ENCODE assay signal across 13 cellular contexts in the genomic region with DNA sequence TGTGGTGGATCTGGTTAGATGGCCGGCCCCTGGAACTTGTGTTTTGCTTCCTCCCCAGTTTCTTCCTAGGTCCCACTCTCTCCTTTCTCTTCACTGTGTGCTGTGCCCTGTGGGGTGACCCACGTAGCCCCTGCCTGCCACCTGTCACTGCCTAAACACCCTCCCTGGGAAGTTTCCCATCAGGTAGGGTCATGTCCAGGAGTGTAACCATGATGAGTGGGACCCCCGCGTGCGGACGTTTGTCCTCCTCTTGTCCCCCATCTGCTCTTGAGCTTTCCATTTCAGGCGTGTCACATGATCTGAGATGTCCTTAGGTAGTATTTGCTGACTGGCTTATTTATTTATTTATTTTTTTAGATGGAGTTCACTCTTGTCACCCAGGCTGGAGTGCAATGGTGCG.
A peak's percentile ranks its signal among the peaks of the same experiment; 100 is the strongest.
DNase-seq lines count a peak whose midpoint lies in the region; ATAC-seq, FAIRE-seq and TF ChIP-seq lines count a peak whose summit lies in the region.
"Had no signal": no experiment of that assay in that cellular context is flagged by ENCODE, and none has a peak within 500 bp of the region (broad histone marks: within the 10 kb centered on the region; RNA-seq: fewer than 3 reads in every experiment).

No MANE protein-coding gene starts in this region.

- H3K36me3 ChIP-seq in heart right ventricle: peaks cover 0 to 18% (median 0%) of the 10 kb centered on the region in 9 donors
- H3K36me3 ChIP-seq in GM12878 (ENCODE audit: control insufficient read depth in 2 of 2, insufficient read depth in 2 of 2, low read length in 1 of 2): peaks cover 15 to 40% of the 10 kb centered on the region in 2 experiments
- H3K36me3 ChIP-seq in upper lobe of right lung: peaks cover 10% of the 10 kb centered on the region

- POLR2A ChIA-PET in GM12878 (lab: Charles Lee): interaction anchor here (1.3 kb wide), 1 partner anchor 11 kb away, joined by 3 read pairs; no protein-coding TSS in a partner anchor
- POLR2A ChIA-PET in naive thymus-derived CD8-positive, alpha-beta T cell (lab: Charles Lee): interaction anchor here (0.8 to 1.3 kb wide), 5 partner anchors 11 to 25 kb away, joined by 3 to 4 read pairs (median 3); no protein-coding TSS in a partner anchor

- peak overlapping the region; percentile 64 to 95 (median 87) for H3K27ac ChIP-seq in heart right ventricle
- peak overlapping the region; percentile 71 for H3K27ac ChIP-seq in GM12878 (ENCODE audit: control insufficient read depth, insufficient read depth)
- H3K27ac ChIP-seq in upper lobe of right lung: peak overlapping the region; percentile 58

- TF ChIP-seq EP300 in GM12878 (IDR thresholded peaks at IDR 0.05; ENCODE audit: borderline replicate concordance in 1 of 2, control insufficient read depth in 1 of 2, low read depth in 2 of 2, low read length in 2 of 2): no peak

- ATAC-seq in heart right ventricle (no peak), Right ventricle myocardium inferior (no peak), GM12878 (no peak), upper lobe of right lung (no peak)
- ATAC-seq in naive thymus-derived CD8-positive, alpha-beta T cell: no peak
- ATAC-seq: Panc1 had no signal

- CTCF ChIA-PET in GM12878 (lab: Yijun Ruan, JAX): no interaction called here

- RAD21 ChIA-PET in GM12878 (lab: Charles Lee; ENCODE audit: unreplicated experiment): no interaction called here

- TF ChIP-seq RAD21 in GM12878 (IDR thresholded peaks at IDR 0.05; ENCODE audit: insufficient read depth, low read depth, low read length): no peak

- 93 to 96% methylated on average over 8 of the region's 8 CpGs for WGBS in heart right ventricle, 2 donors
- 95% methylated on average over 8 of the region's 8 CpGs for WGBS in GM12878 (ENCODE audit: insufficient coverage, insufficient replicate concordance, low lambda C conversion rate, missing lambda C conversion rate)

- H3K9me3 Mint-ChIP-seq in naive thymus-derived CD8-positive, alpha-beta T cell: no peaks in the 10 kb centered on the region
- H3K9me3 Mint-ChIP-seq: activated T-cell treated with anti-CD3 and anti-CD28 coated beads, Interleukin-2, amount 50 U/mL, for 4 hours had no signal

- in situ Hi-C loops in GM12878 (cut with MboI): no loop called here

- SMC1A ChIA-PET in GM12878 (lab: Charles Lee; ENCODE audit: uncharacterized antibody, unreplicated experiment): interaction anchor here (1.1 kb wide), 1 partner anchor 10 kb away, joined by 3 read pairs; no protein-coding TSS in a partner anchor

- peak overlapping the region in 7 of 10 donors; percentile 19 to 82 (median 66) for H3K4me3 Mint-ChIP-seq in naive thymus-derived CD8-positive, alpha-beta T cell

- H2AFZ ChIP-seq in GM12878 (ENCODE audit: control insufficient read depth, low read depth, low read length): no peak overlapping the region

- peaks cover 0 to 20% (median 11%) of the 10 kb centered on the region in 3 donors for H3K36me3 Mint-ChIP-seq in naive thymus-derived CD8-positive, alpha-beta T cell

- H3K79me2 ChIP-seq in GM12878 (ENCODE audit: control insufficient read depth, insufficient read depth, low read length): peaks cover 82% of the 10 kb centered on the region

- peaks cover 12 to 65% (median 56%) of the 10 kb centered on the region in 9 donors for H3K4me1 ChIP-seq in heart right ventricle
- H3K4me1 ChIP-seq in GM12878 (ENCODE audit: control insufficient read depth, insufficient read depth, low read length): peaks cover 35% of the 10 kb centered on the region
- H3K4me1 ChIP-seq in upper lobe of right lung: peaks cover 43% of the 10 kb centered on the region

- H3K4me1 Mint-ChIP-seq in naive thymus-derived CD8-positive, alpha-beta T cell: peaks cover 52 to 90% (median 80%) of the 10 kb centered on the region in 4 donors

- peak overlapping the region; percentile 77 to 99 (median 96) for H3K27ac Mint-ChIP-seq in naive thymus-derived CD8-positive, alpha-beta T cell

- H3K27me3 Mint-ChIP-seq in naive thymus-derived CD8-positive, alpha-beta T cell: no peaks in the 10 kb centered on the region

- H3K4me3 ChIP-seq in heart right ventricle (no peak overlapping the region), GM12878 (no peak overlapping the region), upper lobe of right lung (no peak overlapping the region)

- H4K20me1 ChIP-seq in GM12878 (ENCODE audit: control insufficient read depth, insufficient read depth): no peaks in the 10 kb centered on the region

- no peak for TF ChIP-seq POLR2A in GM12878 (IDR thresholded peaks at IDR 0.05; ENCODE audit: low read depth, low read length)

- FAIRE-seq in GM12878 (lab: Jason Lieb, UNC): no peak
- FAIRE-seq: colon, G401.6 had no signal

- intact Hi-C loops in heart right ventricle (cut with DNase I) (loop anchor here in 2 of 10 donors (5.0 kb wide), 2 partner anchors 36 to 41 kb away; no protein-coding TSS in a partner anchor), Right ventricle myocardium inferior (cut with DNase I) (no loop called here), GM12878 (cut with micrococcal nuclease; ENCODE audit: unreplicated experiment) (no loop called here), upper lobe of right lung (cut with DNase I) (no loop called here)

- TF ChIP-seq CTCF in heart right ventricle (IDR thresholded peaks at IDR 0.05) (no peak), GM12878 (IDR thresholded peaks at IDR 0.05 in 2 of 3, conservative IDR thresholded peaks at IDR 0.05 in 1 of 3; ENCODE audit: control insufficient read depth in 2 of 3, extremely low read depth in 1 of 3, insufficient read depth in 1 of 3, low read depth in 3 of 3, low read length in 3 of 3) (no peak), upper lobe of right lung (IDR thresholded peaks at IDR 0.05) (no peak)

- H3K4me2 ChIP-seq in GM12878 (ENCODE audit: control insufficient read depth, insufficient read depth): no peak overlapping the region; the same call in none of the 2 replicates

- no peaks in the 10 kb centered on the region for H3K9me3 ChIP-seq in heart right ventricle
- peaks cover 16% of the 10 kb centered on the region for H3K9me3 ChIP-seq in GM12878 (replicated peaks; ENCODE audit: control insufficient read depth, insufficient read depth, low read length)
- H3K9me3 ChIP-seq in upper lobe of right lung: no peaks in the 10 kb centered on the region

- BruUV-seq in GM12878 (replicated peaks; lab: Mats Ljungman, UMichigan): no TSS peak

- DNase-seq in heart right ventricle (no peak), Right ventricle myocardium inferior (ENCODE audit: missing footprints) (no peak), GM12878 (ENCODE audit: low read depth, low spot score) (no peak), upper lobe of right lung (no peak), ureter (ENCODE audit: low spot score) (no peak), MV-4-11 (lab: John Stamatoyannopoulos, UW) (no peak)
- no peak for DNase-seq in naive thymus-derived CD8-positive, alpha-beta T cell
- no peak for DNase-seq in stimulated activated CD4-positive, alpha-beta T cell treated with anti-CD3 and anti-CD28 coated beads, Interleukin-4, amount 100 ng/mL, for 4 hours
- DNase-seq: activated T-cell treated with anti-CD3 and anti-CD28 coated beads, Interleukin-2, amount 50 U/mL, for 4 hours; stimulated activated CD4-positive, alpha-beta T cell treated with anti-CD3 and anti-CD28 coated beads, Interleukin-2, amount 100 ng/mL, for 48 hours had no signal

- H3K27me3 ChIP-seq in heart right ventricle (no peaks in the 10 kb centered on the region), GM12878 (replicated peaks in 1 of 2; ENCODE audit: control insufficient read depth in 2 of 2, insufficient read depth in 2 of 2, low read length in 1 of 2) (no peaks in the 10 kb centered on the region), upper lobe of right lung (no peaks in the 10 kb centered on the region)

- no peak overlapping the region for H3K9ac ChIP-seq in GM12878 (ENCODE audit: control insufficient read depth, insufficient read depth, low read length)

TF ChIP-seq in GM12878, 131 proteins besides CTCF, POLR2A, EP300 and RAD21:
- TF ChIP-seq ZSCAN29 (IDR thresholded peaks at IDR 0.05) (no peak), SRF (IDR thresholded peaks at IDR 0.05; ENCODE audit: low read depth in 2 of 2, low read length in 2 of 2) (no peak), CEBPB (IDR thresholded peaks at IDR 0.05; ENCODE audit: borderline replicate concordance in 1 of 2, low read depth in 2 of 2, low read length in 2 of 2) (no peak), SMARCA5 (IDR thresholded peaks at IDR 0.05) (no peak), HDGF (IDR thresholded peaks at IDR 0.05) (no peak)
